21 cellular contexts compared by ENCODE assay signal in the genomic region with DNA sequence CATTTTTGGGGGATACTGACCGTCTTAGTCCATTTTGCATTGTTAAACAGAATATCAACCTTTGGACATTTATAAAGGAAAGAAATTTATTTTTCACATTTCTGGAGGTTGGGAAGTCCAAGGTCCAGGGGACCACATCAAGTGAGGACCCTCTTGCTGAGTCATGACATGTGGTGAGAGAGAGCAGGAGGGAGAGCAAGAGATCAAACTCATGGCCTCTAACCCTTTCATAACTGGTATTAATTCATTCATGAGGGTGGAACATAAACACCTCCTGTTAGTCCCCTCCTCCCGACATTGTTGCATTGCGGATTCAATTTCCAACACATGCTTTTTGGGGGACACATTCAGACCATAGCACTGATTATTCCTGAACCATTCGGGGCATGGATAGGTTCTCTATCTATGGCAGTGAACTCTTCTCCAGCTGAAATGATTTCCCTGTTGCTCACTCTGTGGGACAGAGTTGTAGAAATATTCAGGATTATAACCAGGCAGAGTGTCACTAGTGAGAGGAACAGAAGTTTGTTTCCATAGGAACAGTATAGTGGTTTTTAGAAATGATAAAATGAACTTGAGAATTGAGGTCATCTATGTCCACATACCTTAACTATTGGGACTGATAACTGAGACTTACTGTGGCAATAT.
"Had no signal": no experiment of that assay in that cellular context is flagged by ENCODE, and none has a peak within 500 bp of the region (broad histone marks: within the 10 kb centered on the region; RNA-seq: fewer than 3 reads in every experiment).

No MANE protein-coding gene starts in this region.

- H3K9me3 ChIP-seq: esophagus squamous epithelium, gastroesophageal sphincter, neutrophil, psoas muscle, right lobe of liver, thoracic aorta, transverse colon had no signal

- H3K4me3 ChIP-seq: esophagus squamous epithelium, gastroesophageal sphincter, hepatocyte, psoas muscle, right lobe of liver, thoracic aorta, transverse colon had no signal

- H3K4me1 ChIP-seq: gastroesophageal sphincter, psoas muscle, right lobe of liver, transverse colon had no signal

- H3K27me3 ChIP-seq: esophagus squamous epithelium, gastroesophageal sphincter, hepatocyte, neutrophil, right lobe of liver, transverse colon had no signal

- DNase-seq: effector memory CD8-positive, alpha-beta T cell; esophagus squamous epithelium; foreskin fibroblast; glutamatergic neuron; left colon; mammary epithelial cell; naive thymus-derived CD4-positive, alpha-beta T cell; psoas muscle; retina; right lobe of liver; stimulated activated CD4-positive, alpha-beta T cell treated with anti-CD3 and anti-CD28 coated beads, Interleukin-2, amount 100 ng/mL, for 24 hours; stimulated activated CD4-positive, alpha-beta T cell treated with anti-CD3 and anti-CD28 coated beads, Interleukin-4, amount 100 ng/mL, for 4 hours; stimulated activated naive B cell treated with anti-CD40 and anti-IgM and Interleukin-4, amounts not matched to agents 10 μg/mL and 1 μg/mL and 100 μg/mL, for 72 hours; stimulated activated naive CD8-positive, alpha-beta T cell treated with anti-CD3 and anti-CD28 coated beads, Interleukin-15, amount 100 ng/mL, for 72 hours; substantia nigra; transverse colon had no signal

- H3K36me3 ChIP-seq: esophagus squamous epithelium, gastroesophageal sphincter, neutrophil, right lobe of liver, thoracic aorta, transverse colon had no signal

- ATAC-seq: effector memory CD8-positive, alpha-beta T cell; gastroesophageal sphincter; left colon; naive thymus-derived CD4-positive, alpha-beta T cell; psoas muscle; stimulated activated naive B cell treated with anti-CD40 and anti-IgM and Interleukin-4, amounts not matched to agents 10 μg/mL and 1 μg/mL and 100 μg/mL, for 72 hours; stimulated activated naive CD8-positive, alpha-beta T cell treated with anti-CD3 and anti-CD28 coated beads, Interleukin-15, amount 100 ng/mL, for 72 hours had no signal

- H3K27ac ChIP-seq: epithelial cell of prostate, esophagus squamous epithelium, gastroesophageal sphincter, hepatocyte, neutrophil, psoas muscle, right lobe of liver, thoracic aorta, transverse colon had no signal
